ENCODE assay signal across 16 cellular contexts in genomic region chr2:15302154-15302553, GRCh38.
DNase-seq lines count a peak whose midpoint lies in the region; ATAC-seq and TF ChIP-seq lines count a peak whose summit lies in the region.
"Had no signal": no experiment of that assay in that cellular context is flagged by ENCODE, and none has a peak within 500 bp of the region (broad histone marks: within the 10 kb centered on the region; RNA-seq: fewer than 3 reads in every experiment).

No MANE protein-coding gene starts in this region.

- H3K27ac ChIP-seq in IMR-90 (ENCODE audit: insufficient read depth, low read length) (no peak overlapping the region), fibroblast of lung (ENCODE audit: insufficient read depth, low read length) (no peak overlapping the region)
- H3K27ac ChIP-seq: body of pancreas, left ventricle myocardium inferior had no signal

- TF ChIP-seq RAD21 in IMR-90 (IDR thresholded peaks at IDR 0.05; ENCODE audit: low read length): no peak

- no peak for TF ChIP-seq POLR2A in IMR-90 (IDR thresholded peaks at IDR 0.05; ENCODE audit: low read depth, low read length)

- no peak overlapping the region for H2BK15ac ChIP-seq in IMR-90 (ENCODE audit: low read depth, low read length)

- H4K8ac ChIP-seq in IMR-90 (ENCODE audit: low read depth in 2 of 2, low read length in 2 of 2): no peak overlapping the region

- no peak overlapping the region for H3K18ac ChIP-seq in IMR-90 (ENCODE audit: low read depth, low read length)

- H2AFZ ChIP-seq in IMR-90 (replicated peaks; ENCODE audit: low read length, poor library complexity) (no peak overlapping the region), fibroblast of lung (ENCODE audit: low read length) (no peak overlapping the region)

- no peak overlapping the region for H4K91ac ChIP-seq in IMR-90 (ENCODE audit: insufficient read depth, low read depth, low read length)

- H2BK120ac ChIP-seq in IMR-90 (ENCODE audit: low read depth, low read length): no peak overlapping the region

- H3K4me1 ChIP-seq in IMR-90 (ENCODE audit: control insufficient read depth, insufficient read depth, low read length) (peaks cover 6% of the 10 kb centered on the region), fibroblast of lung (ENCODE audit: control insufficient read depth, extremely low read depth, insufficient read depth, low read length) (no peaks in the 10 kb centered on the region)
- H3K4me1 ChIP-seq: body of pancreas had no signal

- H3K9ac ChIP-seq in IMR-90 (ENCODE audit: low read depth, low read length): no peak overlapping the region
- no peak overlapping the region for H3K9ac ChIP-seq in fibroblast of lung (ENCODE audit: insufficient read depth, low read length)

- H3K9me3 ChIP-seq in IMR-90 (ENCODE audit: control insufficient read depth, insufficient read depth, low read length) (no peaks in the 10 kb centered on the region), fibroblast of lung (ENCODE audit: control insufficient read depth, insufficient read depth, low read depth, low read length) (no peaks in the 10 kb centered on the region)
- H3K9me3 ChIP-seq: body of pancreas, left ventricle myocardium inferior had no signal

- POLR2A ChIA-PET in IMR-90 (lab: Charles Lee; ENCODE audit: unreplicated experiment): no interaction called here

- H3K4me3 ChIP-seq in IMR-90 (ENCODE audit: insufficient read depth, low read depth, low read length): no peak overlapping the region
- H3K4me3 ChIP-seq in fibroblast of lung (replicated peaks in 1 of 4; ENCODE audit: control extremely low read depth in 1 of 4, insufficient read depth in 1 of 4, low read depth in 3 of 4, low read length in 4 of 4): no peak overlapping the region
- no peak overlapping the region for H3K4me3 ChIP-seq in retinal pigment epithelial cell (ENCODE audit: low read length)
- H3K4me3 ChIP-seq: body of pancreas, left ventricle myocardium inferior had no signal

- H3K56ac ChIP-seq in IMR-90 (ENCODE audit: extremely low read depth, insufficient read depth, low read length): no peak overlapping the region

- dilution Hi-C loops in IMR-90 (cut with HindIII; ENCODE audit: low sequenced_read_pairs, unreplicated experiment): no loop called here

- H2AK9ac ChIP-seq in IMR-90 (replicated peaks; ENCODE audit: low read depth, low read length, poor library complexity): no peak overlapping the region

- H2AK5ac ChIP-seq in IMR-90 (ENCODE audit: low read depth, low read length): no peak overlapping the region

- no peak overlapping the region for H4K5ac ChIP-seq in IMR-90 (ENCODE audit: low read depth, low read length)

- H3K36me3 ChIP-seq in IMR-90 (ENCODE audit: control insufficient read depth, insufficient read depth, low read length) (peaks cover 5% of the 10 kb centered on the region; the same call in 1 of the 2 replicates), fibroblast of lung (ENCODE audit: control insufficient read depth, insufficient read depth, low read length) (peaks cover 2% of the 10 kb centered on the region)

- H3K79me1 ChIP-seq in IMR-90 (ENCODE audit: low read depth in 1 of 2, low read length in 2 of 2): no peaks in the 10 kb centered on the region; a peak in 1 of 4 replicates

- DNase-seq in COLO829 (ENCODE audit: low spot score) (peak; percentile 49), IMR-90 (peak; percentile 74), fibroblast of lung (ENCODE audit: low read depth in 2 of 2) (peak; percentile 28 to 57), retinal pigment epithelial cell (ENCODE audit: low read depth) (peak; percentile 2), NOMO-1 (lab: John Stamatoyannopoulos, UW; ENCODE audit: unreplicated experiment in 2 of 2) (no peak), NCI-H526 treated with DMSO at 0.1 percent for 48 hours (lab: John Stamatoyannopoulos, UW) (no peak)
- DNase-seq: activated CD4-positive, alpha-beta memory T cell treated with anti-CD3 and anti-CD28 coated beads for 36 hours; body of pancreas; CD4-positive, alpha-beta memory T cell; dermis blood vessel endothelial cell; left ventricle myocardium inferior; NCI-H2029 treated with DMSO at 0.1 percent for 48 hours; substantia nigra had no signal

- 100% methylated on average over 1 of the region's 3 CpGs; no CpG with 5 or more reads in 1 of the 2 experiments for WGBS in IMR-90 (ENCODE audit: extremely low coverage in 2 of 2, insufficient read length in 1 of 2), 2 experiments

- CTCF ChIA-PET in IMR-90 (lab: Yijun Ruan, JAX): no interaction called here

- no peak overlapping the region for H3K4ac ChIP-seq in IMR-90 (ENCODE audit: low read depth, low read length)

- no TSS peak for BruUV-seq in IMR-90 (replicated peaks; lab: Mats Ljungman, UMichigan)

- H3K4me2 ChIP-seq in IMR-90 (ENCODE audit: low read depth, low read length) (no peak overlapping the region), fibroblast of lung (ENCODE audit: extremely low read depth, insufficient read depth, low read length) (no peak overlapping the region)

- peaks cover 3% of the 10 kb centered on the region for H3K9me1 ChIP-seq in IMR-90 (ENCODE audit: insufficient read depth, low read length)

- no peak overlapping the region for H3K23ac ChIP-seq in IMR-90 (ENCODE audit: low read depth, low read length)

- in situ Hi-C loops in IMR-90 (cut with MboI; ENCODE audit: low sequenced_read_pairs): no loop called here

- H3K27me3 ChIP-seq in IMR-90 (ENCODE audit: control insufficient read depth, insufficient read depth, low read length) (no peaks in the 10 kb centered on the region), fibroblast of lung (ENCODE audit: control insufficient read depth, insufficient read depth, low read length) (no peaks in the 10 kb centered on the region)
- H3K27me3 ChIP-seq: body of pancreas had no signal

- no peaks in the 10 kb centered on the region for H3K79me2 ChIP-seq in fibroblast of lung (ENCODE audit: control insufficient read depth, insufficient read depth, low read length)

- ATAC-seq in IMR-90 (ENCODE audit: low read depth) (peak; percentile 53), HG03565 (IDR thresholded peaks at IDR 0.05; ENCODE audit: unreplicated experiment) (no peak)
- ATAC-seq: body of pancreas, esophagus mucosa, Panc1 had no signal

- H4K20me1 ChIP-seq in IMR-90 (ENCODE audit: insufficient read depth, low read length) (no peaks in the 10 kb centered on the region; the same call in 1 of the 2 replicates), fibroblast of lung (ENCODE audit: control insufficient read depth, extremely low read depth, insufficient read depth, low read length) (no peaks in the 10 kb centered on the region)

- no peak overlapping the region for H3K14ac ChIP-seq in IMR-90 (replicated peaks; ENCODE audit: low read depth, low read length)

- intact Hi-C loops in IMR-90 (cut with micrococcal nuclease): no loop called here

- no peak overlapping the region; the same call in 1 of the 2 replicates for H2BK20ac ChIP-seq in IMR-90 (ENCODE audit: low read depth, low read length)

- no peak overlapping the region for H2BK5ac ChIP-seq in IMR-90 (ENCODE audit: low read depth, low read length, poor library complexity, severe bottlenecking)

- TF ChIP-seq CTCF in IMR-90 (conservative IDR thresholded peaks at IDR 0.05; ENCODE audit: low read depth, low read length) (no peak), fibroblast of lung (conservative IDR thresholded peaks at IDR 0.05 in 1 of 2, IDR thresholded peaks at IDR 0.05 in 1 of 2; ENCODE audit: low read depth in 1 of 2, low read length in 2 of 2) (no peak), retinal pigment epithelial cell (conservative IDR thresholded peaks at IDR 0.05; ENCODE audit: low read depth, low read length) (no peak)

TF ChIP-seq in IMR-90, 13 proteins besides CTCF, POLR2A, EP300 and RAD21:
- TF ChIP-seq SMC3 (IDR thresholded peaks at IDR 0.05; ENCODE audit: low read depth, low read length): no peak
- TF ChIP-seq RCOR1 (IDR thresholded peaks at IDR 0.05; ENCODE audit: insufficient replicate concordance, low read length): no peak
- TF ChIP-seq NFE2L2 (IDR thresholded peaks at IDR 0.05; ENCODE audit: low read depth, low read length): peak; percentile 22; the same call in 1 of the 2 replicates

Comparison
In these comparisons a context has a peak if more than half of its experiments do, and no peak if none do; other contexts are left out.
1. DNase-seq: peak in COLO829 (single experiment), IMR-90 (single experiment), fibroblast of lung (2 of 2) and retinal pigment epithelial cell (single experiment); none in NOMO-1 (0 of 2) and NCI-H526 treated with DMSO at 0.1 percent for 48 hours (single experiment).